Comparison of ENCODE assay signal across 8 cellular contexts in genomic region chr19:13082192-13083007, GRCh38. TPM values are rescaled to one million over a fixed set of nuclear protein-coding genes. Genes with fewer than 3 reads are reported as not detected.
DNase-seq lines count a peak whose midpoint lies in the region; ATAC-seq, FAIRE-seq and TF ChIP-seq lines count a peak whose summit lies in the region.
"Had no signal": no experiment of that assay in that cellular context is flagged by ENCODE, and none has a peak within 500 bp of the region (broad histone marks: within the 10 kb centered on the region; RNA-seq: fewer than 3 reads in every experiment).

No MANE protein-coding gene starts in this region.

- TF ChIP-seq CTCF in HFFc6 (IDR thresholded peaks at IDR 0.05), result peak; percentile 49
- TF ChIP-seq CTCF in testis (IDR thresholded peaks at IDR 0.05), result peak in 1 of 3 experiments; percentile 18
- no peak for TF ChIP-seq CTCF in left lung (IDR thresholded peaks at IDR 0.05)
- TF ChIP-seq CTCF in colonic mucosa (IDR thresholded peaks at IDR 0.05), result no peak

- H3K27ac ChIP-seq in SJCRH30 (no peak overlapping the region), testis (peak overlapping the region in 1 of 2 donors; percentile 50), left lung (peak overlapping the region in 1 of 2 donors; percentile 13), colonic mucosa (no peak overlapping the region)

- H3K4me3 Mint-ChIP-seq in HFFc6, result no peak overlapping the region

- no peak overlapping the region for H3K9ac ChIP-seq in colonic mucosa (ENCODE audit: low read depth in 2 of 2, low read length in 2 of 2)

- WGBS in testis, 2 donors, result 57 to 70% methylated on average over 7 to 14 of the region's 14 CpGs

- no peaks in the 10 kb centered on the region for H3K27me3 ChIP-seq in SJCRH30
- no peaks in the 10 kb centered on the region for H3K27me3 ChIP-seq in testis
- H3K27me3 ChIP-seq in left lung, result no peaks in the 10 kb centered on the region
- no peaks in the 10 kb centered on the region for H3K27me3 ChIP-seq in colonic mucosa

- TF ChIP-seq POLR2A in testis (IDR thresholded peaks at IDR 0.05), result no peak

- H3K4me3 ChIP-seq in SJCRH30 (no peak overlapping the region), testis (no peak overlapping the region), left lung (no peak overlapping the region), colonic mucosa (no peak overlapping the region)

- H3K9me3 ChIP-seq in SJCRH30 (replicated peaks) (no peaks in the 10 kb centered on the region), testis (no peaks in the 10 kb centered on the region), left lung (no peaks in the 10 kb centered on the region), colonic mucosa (no peaks in the 10 kb centered on the region)

- H3K27me3 Mint-ChIP-seq in HFFc6 (ENCODE audit: insufficient read depth), result peaks cover 8% of the 10 kb centered on the region

- H3K4me1 ChIP-seq in SJCRH30 (peaks cover 26% of the 10 kb centered on the region), testis (peaks cover 26% of the 10 kb centered on the region), left lung (peaks cover 28 to 43% of the 10 kb centered on the region in 2 donors), colonic mucosa (peaks cover 18% of the 10 kb centered on the region)

- no peaks in the 10 kb centered on the region for H3K9me3 Mint-ChIP-seq in HFFc6

- intact Hi-C loops in left cardiac atrium (cut with DNase I) (no loop called here), testis (cut with DNase I; ENCODE audit: low total_unique reads) (no loop called here), left lung (cut with DNase I) (no loop called here), colonic mucosa (cut with DNase I) (no loop called here)

- ATAC-seq in left cardiac atrium (peak; percentile 39 to 47), left lung (no peak)

- FAIRE-seq in GM19239 (lab: Jason Lieb, UNC), result no peak

- H3K36me3 ChIP-seq in SJCRH30, result peaks cover 6% of the 10 kb centered on the region
- H3K36me3 ChIP-seq in testis (ENCODE audit: low read depth, missing control alignments), result no peaks in the 10 kb centered on the region
- H3K36me3 ChIP-seq in left lung, result peaks cover 0 to 13% of the 10 kb centered on the region in 2 donors
- H3K36me3 ChIP-seq in colonic mucosa, result no peaks in the 10 kb centered on the region

- H3K36me3 Mint-ChIP-seq in HFFc6 (ENCODE audit: low read depth), result peaks cover 13% of the 10 kb centered on the region; the same call in 1 of the 2 replicates

- peaks cover 16% of the 10 kb centered on the region for H3K4me1 Mint-ChIP-seq in HFFc6 (ENCODE audit: low read depth)

- DNase-seq in HFFc6 (no peak), SJCRH30 (peak; percentile 58 to 64), left cardiac atrium (no peak), testis (peak; percentile 73), GM19239 (ENCODE audit: insufficient read length, low spot score) (no peak), left lung (no peak), colonic mucosa (no peak)
- DNase-seq: NCI-H1105 treated with DMSO at 0.1 percent for 48 hours had no signal

- no peak overlapping the region for H3K27ac Mint-ChIP-seq in HFFc6

RNA-seq across cellular contexts. Expression of gene LYL1, which starts 20.3 kb away (rescaled TPM):
- total RNA-seq in HFFc6 (2021; fragmentation: NEBNext Ultra II Directional; extraction: Animal tissue kit (Norgen Biotek cat#: 25700)), result 1 to 10 TPM; 1.5 to 5.1 (median 4.2) TPM
- 0.08 TPM in 1 of 2 replicates, not detected in the other for total RNA-seq in SJCRH30 (2014; rRNA removed; shearing (Covaris generic))
- total RNA-seq in left cardiac atrium, result 1 to 10 TPM; 7.5 to 9.0 TPM
- 10 to 100 TPM; 15.9 to 35.8 TPM for total RNA-seq in testis
- polyA plus RNA-seq in testis (ENCODE audit: insufficient read depth, low read depth, low replicate concordance), result 21.9 TPM
- 10 to 100 TPM; 15.4 to 32.9 TPM for total RNA-seq in left lung
- 1 to 10 TPM; 3.6 to 4.5 TPM for total RNA-seq in colonic mucosa

RNA-seq across cellular contexts. Expression of gene TRMT1, which starts 34.1 kb away (rescaled TPM):
- total RNA-seq in HFFc6 (2021; fragmentation: NEBNext Ultra II Directional; extraction: Animal tissue kit (Norgen Biotek cat#: 25700)), result 10 to 100 TPM; 36.3 to 49.9 (median 39.6) TPM
- 54.1 and 59.0 TPM in 2 replicates for total RNA-seq in SJCRH30 (2014; rRNA removed; shearing (Covaris generic))
- total RNA-seq in left cardiac atrium (10 to 100 TPM; 18.4 to 20.9 TPM), testis (10 to 100 TPM; 44.8 to 50.0 TPM), left lung (10 to 100 TPM; 24.2 to 46.2 TPM), colonic mucosa (10 to 100 TPM; 17.5 to 40.1 TPM)
- polyA plus RNA-seq in testis (ENCODE audit: insufficient read depth, low read depth, low replicate concordance), result 35.9 TPM

RNA-seq across cellular contexts. Expression of gene NACC1, which starts 35.7 kb away (rescaled TPM):
- total RNA-seq in HFFc6 (2021; fragmentation: NEBNext Ultra II Directional; extraction: Animal tissue kit (Norgen Biotek cat#: 25700)), result 100 to 1,000 TPM; 126 to 146 (median 139) TPM
- 103 and 105 TPM in 2 replicates for total RNA-seq in SJCRH30 (2014; rRNA removed; shearing (Covaris generic))
- 10 to 100 TPM; 34.9 to 47.8 TPM for total RNA-seq in left cardiac atrium
- total RNA-seq in testis, result 100 to 1,000 TPM in 1 of 2 donors, 10 to 100 TPM in 1; 75.9 to 102 TPM
- 38.2 TPM for polyA plus RNA-seq in testis (ENCODE audit: insufficient read depth, low read depth, low replicate concordance)
- total RNA-seq in left lung, result 10 to 100 TPM; 65.1 to 92.5 TPM
- 100 to 1,000 TPM in 1 of 2 donors, 10 to 100 TPM in 1; 56.7 to 119 TPM for total RNA-seq in colonic mucosa

Comparison
In these comparisons a context has a peak if more than half of its experiments do, and no peak if none do; other contexts are left out.
1. DNase-seq: peak in SJCRH30 (2 of 2) and testis (single experiment); none in HFFc6 (single experiment), left cardiac atrium (single experiment), GM19239 (single experiment), left lung (0 of 2) and colonic mucosa (single experiment).